Comparison of ENCODE assay signal across 9 cellular contexts in the genomic region with DNA sequence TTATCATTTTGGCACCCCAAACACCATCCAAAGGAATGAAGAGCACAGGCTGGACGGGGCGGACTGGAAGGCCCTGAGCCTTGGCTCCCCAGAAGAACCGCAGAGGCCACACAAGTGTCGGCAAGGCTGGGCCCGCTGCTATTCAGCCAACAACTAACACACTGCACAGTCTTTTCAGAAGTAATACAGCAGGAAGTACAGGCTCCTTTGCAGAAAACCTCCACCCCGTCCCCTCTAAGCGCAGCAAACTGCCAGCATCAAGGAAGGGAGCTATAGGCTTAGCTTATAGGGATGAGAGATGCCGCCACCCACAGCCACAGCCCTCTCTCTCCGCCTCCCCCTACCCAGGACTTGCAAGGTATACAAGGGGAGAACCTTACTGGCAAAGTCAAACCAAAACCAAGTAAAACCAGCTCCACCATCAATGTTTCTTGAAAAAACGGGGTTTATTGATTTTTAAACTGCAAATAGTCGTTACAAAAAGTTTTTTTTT. TPM values are rescaled to one million over a fixed set of nuclear protein-coding genes. Genes with fewer than 3 reads are reported as not detected.
DNase-seq lines count a peak whose midpoint lies in the region; ATAC-seq and TF ChIP-seq lines count a peak whose summit lies in the region.
"Had no signal": no experiment of that assay in that cellular context is flagged by ENCODE, and none has a peak within 500 bp of the region (broad histone marks: within the 10 kb centered on the region; RNA-seq: fewer than 3 reads in every experiment).

No MANE protein-coding gene starts in this region.

- H3K36me3 ChIP-seq in OCI-LY7 (ENCODE audit: insufficient read depth, low read length) (peaks cover 61% of the 10 kb centered on the region), adipocyte (ENCODE audit: control insufficient read depth, insufficient read depth, low read length, severe bottlenecking) (peaks cover 42% of the 10 kb centered on the region)

- POLR2A ChIA-PET in OCI-LY7 (lab: Charles Lee) = interaction anchor here (0.7 to 7.1 kb wide), 5 partner anchors 29 to 906 kb away, joined by 3 to 126 read pairs (median 3); no protein-coding TSS in a partner anchor
- POLR2A ChIA-PET in GM10248 (lab: Yijun Ruan, JAX) = interaction anchor here (0.6 to 0.7 kb wide), 4 partner anchors 27 to 295 kb away, joined by 3 to 4 read pairs (median 3); no protein-coding TSS in a partner anchor

- peak overlapping the region; percentile 87 for H3K9ac ChIP-seq in adipocyte (ENCODE audit: low read length)

- H3K4me2 ChIP-seq in OCI-LY7 (ENCODE audit: low read length) = peak overlapping the region; percentile 27

- intact Hi-C loops in OCI-LY7 (cut with micrococcal nuclease; ENCODE audit: unreplicated experiment) = no loop called here

- peaks cover 49% of the 10 kb centered on the region for H3K79me2 ChIP-seq in OCI-LY7 (ENCODE audit: insufficient read depth, low read depth, low read length)

- no peak overlapping the region for H2AFZ ChIP-seq in OCI-LY7 (ENCODE audit: low read length)

- no peaks in the 10 kb centered on the region for H3K27me3 Mint-ChIP-seq in stimulated activated naive CD8-positive, alpha-beta T cell treated with anti-CD3 and anti-CD28 coated beads, Interleukin-15, amount 100 ng/mL, for 72 hours

- BruUV-seq in OCI-LY7 (replicated peaks; lab: Mats Ljungman, UMichigan) = no TSS peak

- TF ChIP-seq CTCF in OCI-LY7 (conservative IDR thresholded peaks at IDR 0.05; ENCODE audit: low read length) (no peak), GM10248 (IDR thresholded peaks at IDR 0.05; ENCODE audit: control extremely low read depth, extremely low read depth, low read depth, missing control alignments) (no peak)

- no peaks in the 10 kb centered on the region for H3K9me3 Mint-ChIP-seq in stimulated activated naive CD8-positive, alpha-beta T cell treated with anti-CD3 and anti-CD28 coated beads, Interleukin-15, amount 100 ng/mL, for 72 hours

- H3K27me3 ChIP-seq in adipocyte (replicated peaks; ENCODE audit: control insufficient read depth, insufficient read depth, low read length) (no peaks in the 10 kb centered on the region), layer of hippocampus (ENCODE audit: control insufficient read depth, insufficient read depth, low read length) (no peaks in the 10 kb centered on the region)
- H3K27me3 ChIP-seq: SJSA1 had no signal

- peaks cover 69% of the 10 kb centered on the region for H3K4me1 Mint-ChIP-seq in stimulated activated naive CD8-positive, alpha-beta T cell treated with anti-CD3 and anti-CD28 coated beads, Interleukin-15, amount 100 ng/mL, for 72 hours

- H3K27ac ChIP-seq in OCI-LY7 (ENCODE audit: low read depth, low read length, poor library complexity, severe bottlenecking) = no peak overlapping the region
- H3K27ac ChIP-seq in layer of hippocampus (ENCODE audit: low read depth, low read length) = peak overlapping the region; percentile 47
- H3K27ac ChIP-seq: SJSA1 had no signal

- H3K4me1 ChIP-seq in OCI-LY7 (ENCODE audit: insufficient read depth, low read length, poor library complexity, severe bottlenecking) = peaks cover 48% of the 10 kb centered on the region
- peaks cover 39% of the 10 kb centered on the region for H3K4me1 ChIP-seq in adipocyte (ENCODE audit: control insufficient read depth, insufficient read depth, low read length)

- CTCF ChIA-PET in OCI-LY7 (lab: Charles Lee; ENCODE audit: unreplicated experiment) = interaction anchor here (1.6 kb wide), 1 partner anchor 538 kb away, joined by 5 read pairs; no protein-coding TSS in a partner anchor
- CTCF ChIA-PET in GM10248 (lab: Yijun Ruan, JAX) = interaction anchor here (0.7 to 6.6 kb wide), 6 partner anchors 30 to 539 kb away, joined by 3 to 84 read pairs (median 4); no protein-coding TSS in a partner anchor

- no peaks in the 10 kb centered on the region for H3K9me2 ChIP-seq in OCI-LY7 (ENCODE audit: insufficient read depth, low read length)

- H3K4me3 Mint-ChIP-seq in stimulated activated naive CD8-positive, alpha-beta T cell treated with anti-CD3 and anti-CD28 coated beads, Interleukin-15, amount 100 ng/mL, for 72 hours = peak overlapping the region; percentile 74 to 96

- H3K4me3 ChIP-seq in OCI-LY7 (ENCODE audit: low read depth, low read length, poor library complexity, severe bottlenecking) (no peak overlapping the region), adipocyte (ENCODE audit: low read length) (peak overlapping the region; percentile 93)
- H3K4me3 ChIP-seq: mucosa of descending colon, SJSA1 had no signal

- DNase-seq in OCI-LY7 (ENCODE audit: low spot score) (no peak), adipocyte (ENCODE audit: low read depth) (peak; percentile 46), GM10248 (ENCODE audit: extremely low spot score) (no peak)
- peak; percentile 33 to 45 for DNase-seq in stimulated activated naive CD8-positive, alpha-beta T cell treated with anti-CD3 and anti-CD28 coated beads, Interleukin-15, amount 100 ng/mL, for 72 hours

- H4K20me1 ChIP-seq in OCI-LY7 (ENCODE audit: insufficient read depth, low read length) = peaks cover 30% of the 10 kb centered on the region

- H3K9me3 ChIP-seq in OCI-LY7 (ENCODE audit: low read length) (no peaks in the 10 kb centered on the region), adipocyte (ENCODE audit: control insufficient read depth, low read length) (no peaks in the 10 kb centered on the region)
- H3K9me3 ChIP-seq: mucosa of descending colon, SJSA1 had no signal

- peak overlapping the region; percentile 67 to 95 for H3K27ac Mint-ChIP-seq in stimulated activated naive CD8-positive, alpha-beta T cell treated with anti-CD3 and anti-CD28 coated beads, Interleukin-15, amount 100 ng/mL, for 72 hours

- ATAC-seq in stimulated activated naive CD8-positive, alpha-beta T cell treated with anti-CD3 and anti-CD28 coated beads, Interleukin-15, amount 100 ng/mL, for 72 hours = no peak
- no peak for ATAC-seq in GM18861 (IDR thresholded peaks at IDR 0.05; ENCODE audit: unreplicated experiment)
- ATAC-seq in HG02610 (IDR thresholded peaks at IDR 0.05; ENCODE audit: unreplicated experiment) = no peak
- ATAC-seq: mucosa of descending colon had no signal

RNA-seq across cellular contexts. Expression of gene ZFP36L1, which starts 5.6 kb away (rescaled TPM):
- total RNA-seq in OCI-LY7 (2014; rRNA removed; shearing (Covaris generic)) = 24.2 and 25.6 TPM in 2 replicates
- 51.4 and 57.0 TPM in 2 replicates for total RNA-seq in OCI-LY7 (2022)

Comparison
In these comparisons a context has a peak if more than half of its experiments do, and no peak if none do; other contexts are left out.
1. DNase-seq: peak in adipocyte (single experiment) and stimulated activated naive CD8-positive, alpha-beta T cell treated with anti-CD3 and anti-CD28 coated beads, Interleukin-15, amount 100 ng/mL, for 72 hours (2 of 2); none in OCI-LY7 (single experiment) and GM10248 (single experiment).